12 cellular contexts compared by ENCODE assay signal in the genomic region with DNA sequence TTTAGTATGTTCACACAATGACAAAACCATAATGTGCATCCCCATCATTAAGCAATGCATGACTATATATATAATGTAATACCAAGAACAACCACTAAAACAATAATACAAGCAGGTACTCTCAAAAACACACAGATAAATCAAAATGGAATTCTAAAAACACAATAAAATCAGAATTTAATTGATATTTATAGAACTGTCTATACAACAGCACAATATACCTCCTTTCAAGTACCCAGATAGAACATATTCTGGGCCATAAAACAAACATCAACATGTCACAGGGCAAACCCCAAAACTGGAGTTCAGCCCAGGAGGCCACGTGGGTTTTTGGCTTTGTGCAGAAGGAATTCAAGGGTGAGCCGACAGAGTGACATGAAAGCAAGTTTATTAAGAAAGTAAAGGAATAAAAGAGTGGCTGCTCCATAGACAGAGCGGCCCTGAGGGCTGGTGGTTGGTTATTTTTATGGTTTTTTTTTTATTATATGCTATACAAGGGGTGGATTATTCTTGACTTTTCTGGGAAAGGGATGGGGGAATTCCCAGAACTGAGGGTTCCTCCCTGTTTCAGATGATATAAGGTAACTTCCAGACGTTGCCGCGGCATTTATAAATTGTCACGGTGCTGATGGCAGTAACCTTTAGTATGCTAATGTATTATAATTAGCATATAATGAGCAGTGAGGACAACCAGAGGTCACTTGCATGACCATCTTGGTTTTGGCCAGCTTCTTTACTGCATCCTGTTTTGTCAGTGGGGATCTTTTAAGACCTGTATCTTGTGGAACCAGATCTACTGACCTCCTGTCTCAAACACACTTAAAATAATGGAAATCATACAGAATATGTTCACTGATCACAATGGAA. TPM values are rescaled to one million over a fixed set of nuclear protein-coding genes. Genes with fewer than 3 reads are reported as not detected.
A peak's percentile ranks its signal among the peaks of the same experiment; 100 is the strongest.
DNase-seq lines count a peak whose midpoint lies in the region; ATAC-seq and TF ChIP-seq lines count a peak whose summit lies in the region.
"Had no signal": no experiment of that assay in that cellular context is flagged by ENCODE, and none has a peak within 500 bp of the region (broad histone marks: within the 10 kb centered on the region; RNA-seq: fewer than 3 reads in every experiment).

No MANE protein-coding gene starts in this region.

- no peak overlapping the region for H3K4me3 ChIP-seq in cardiac muscle cell
- no peak overlapping the region for H3K4me3 ChIP-seq in right atrium auricular region
- no peak overlapping the region for H3K4me3 ChIP-seq in astrocyte of the cerebellum (ENCODE audit: low read depth, low read length)
- H3K4me3 ChIP-seq in uterus, result no peak overlapping the region
- H3K4me3 ChIP-seq in Karpas-422 (ENCODE audit: low read length), result no peak overlapping the region
- H3K4me3 ChIP-seq: thyroid gland had no signal

- in situ Hi-C loops in astrocyte of the cerebellum (cut with HindIII; ENCODE audit: low sequenced_read_pairs), result no loop called here

- DNase-seq in cardiac muscle cell (ENCODE audit: low read depth in 1 of 2, low spot score in 1 of 2), result peak in 1 of 2 donors; percentile 69
- DNase-seq in right atrium auricular region (ENCODE audit: low spot score), result no peak
- peak; percentile 86 for DNase-seq in astrocyte of the cerebellum (ENCODE audit: low read depth)
- no peak for DNase-seq in left ventricle myocardium superior
- peak; percentile 35 to 46 for DNase-seq in uterus
- no peak for DNase-seq in stimulated activated CD4-positive, alpha-beta T cell treated with anti-CD3 and anti-CD28 coated beads, Interleukin-1b, Interleukin-23, amount 100 ng/mL, for 48 hours
- DNase-seq in Karpas-422, result no peak
- DNase-seq: naive thymus-derived CD8-positive, alpha-beta T cell; NCI-H526 treated with DMSO at 0.1 percent for 48 hours; stimulated activated CD4-positive, alpha-beta T cell treated with anti-CD3 and anti-CD28 coated beads, Interleukin-2, amount 100 ng/mL, for 48 hours had no signal

- H2AFZ ChIP-seq in Karpas-422 (ENCODE audit: low read length), result no peak overlapping the region

- ATAC-seq in left ventricle myocardium superior (peak; percentile 38), HG02571 (IDR thresholded peaks at IDR 0.05; ENCODE audit: unreplicated experiment) (no peak)
- ATAC-seq: naive thymus-derived CD8-positive, alpha-beta T cell had no signal

- intact Hi-C loops in left ventricle myocardium superior (cut with micrococcal nuclease) (no loop called here), uterus (cut with DNase I; ENCODE audit: low total_unique reads) (no loop called here)

- H3K9ac ChIP-seq in Karpas-422 (ENCODE audit: low read length), result no peak overlapping the region

- H3K27ac ChIP-seq in cardiac muscle cell (no peak overlapping the region), right atrium auricular region (no peak overlapping the region), uterus (peak overlapping the region; percentile 18 to 100), Karpas-422 (ENCODE audit: low read length) (no peak overlapping the region)
- H3K27ac ChIP-seq: thyroid gland had no signal

- H3K36me3 ChIP-seq in cardiac muscle cell (no peaks in the 10 kb centered on the region), right atrium auricular region (no peaks in the 10 kb centered on the region), uterus (no peaks in the 10 kb centered on the region), Karpas-422 (ENCODE audit: insufficient read depth, low read length) (no peaks in the 10 kb centered on the region)
- H3K36me3 ChIP-seq: thyroid gland had no signal

- peaks cover 3% of the 10 kb centered on the region; the same call in 1 of the 2 replicates for H3K79me2 ChIP-seq in Karpas-422 (ENCODE audit: low read length)

- H3K9me3 ChIP-seq in cardiac muscle cell (ENCODE audit: low read depth) (no peaks in the 10 kb centered on the region), right atrium auricular region (peaks cover 0 to 5% of the 10 kb centered on the region in 2 donors), uterus (no peaks in the 10 kb centered on the region), Karpas-422 (ENCODE audit: low read length) (no peaks in the 10 kb centered on the region)
- H3K9me3 ChIP-seq: thyroid gland had no signal

- H3K9me2 ChIP-seq in Karpas-422 (replicated peaks; ENCODE audit: insufficient read depth, low read length), result no peaks in the 10 kb centered on the region

- H3K4me1 ChIP-seq in cardiac muscle cell (ENCODE audit: low read depth) (peaks cover 5% of the 10 kb centered on the region), right atrium auricular region (no peaks in the 10 kb centered on the region), uterus (no peaks in the 10 kb centered on the region), Karpas-422 (ENCODE audit: low read length) (peaks cover 9% of the 10 kb centered on the region)

- TF ChIP-seq POLR2A in uterus (IDR thresholded peaks at IDR 0.05), result no peak

- no peaks in the 10 kb centered on the region for H3K27me3 ChIP-seq in cardiac muscle cell
- H3K27me3 ChIP-seq in right atrium auricular region, result no peaks in the 10 kb centered on the region
- H3K27me3 ChIP-seq in uterus, result no peaks in the 10 kb centered on the region
- peaks cover 2% of the 10 kb centered on the region; the same call in 1 of the 2 replicates for H3K27me3 ChIP-seq in Karpas-422 (ENCODE audit: low read length)
- H3K27me3 ChIP-seq: thyroid gland had no signal

- TF ChIP-seq CTCF in cardiac muscle cell (IDR thresholded peaks at IDR 0.05; ENCODE audit: low read depth, low read length), result peak; percentile 11
- TF ChIP-seq CTCF in right atrium auricular region (IDR thresholded peaks at IDR 0.05), result peak in 1 of 2 donors; percentile 47
- no peak for TF ChIP-seq CTCF in astrocyte of the cerebellum (IDR thresholded peaks at IDR 0.05; ENCODE audit: low read depth, low read length, missing control alignments)
- peak in 1 of 4 experiments; percentile 11 for TF ChIP-seq CTCF in uterus (IDR thresholded peaks at IDR 0.05)

- H3K4me2 ChIP-seq in Karpas-422 (ENCODE audit: low read depth, low read length, poor library complexity, severe bottlenecking), result no peak overlapping the region

- peaks cover 50% of the 10 kb centered on the region for H4K20me1 ChIP-seq in Karpas-422 (ENCODE audit: insufficient read depth, low read depth, low read length)

RNA-seq across cellular contexts. Expression of gene RAB23, which starts 5.6 kb away (rescaled TPM):
- total RNA-seq in cardiac muscle cell (9.1 and 11.9 TPM in 2 replicates), right atrium auricular region (1 to 10 TPM; 8.6 to 10.0 TPM), left ventricle myocardium superior (11.9 TPM), uterus (10 to 100 TPM; 54.4 to 95.3 (median 68.5) TPM)
- polyA plus RNA-seq in cardiac muscle cell, result 14.7 and 21.3 TPM in 2 replicates
- total RNA-seq in Karpas-422 (2014; rRNA removed; shearing (Covaris generic); ENCODE audit: low replicate concordance), result 2.8 and 3.9 TPM in 2 replicates

RNA-seq across cellular contexts. Expression of gene BAG2, which starts 44.3 kb away (rescaled TPM):
- total RNA-seq in cardiac muscle cell, result 6.6 and 7.1 TPM in 2 replicates
- 8.7 and 10.4 TPM in 2 replicates for polyA plus RNA-seq in cardiac muscle cell
- 10 to 100 TPM; 12.3 to 16.4 TPM for total RNA-seq in right atrium auricular region
- total RNA-seq in left ventricle myocardium superior, result 14.8 TPM
- total RNA-seq in uterus, result 10 to 100 TPM; 23.2 to 31.7 (median 26.9) TPM
- 9.0 and 19.5 TPM in 2 replicates for total RNA-seq in Karpas-422 (2014; rRNA removed; shearing (Covaris generic); ENCODE audit: low replicate concordance)

Comparison
In these comparisons a context has a peak if more than half of its experiments do, and no peak if none do; other contexts are left out.
1. DNase-seq: peak in astrocyte of the cerebellum (single experiment) and uterus (2 of 2); none in right atrium auricular region (single experiment), left ventricle myocardium superior (single experiment), stimulated activated CD4-positive, alpha-beta T cell treated with anti-CD3 and anti-CD28 coated beads, Interleukin-1b, Interleukin-23, amount 100 ng/mL, for 48 hours (single experiment) and Karpas-422 (single experiment).
2. H3K27ac ChIP-seq: peak in uterus (2 of 2); none in cardiac muscle cell (single experiment), right atrium auricular region (0 of 2) and Karpas-422 (single experiment).